Comparison of ENCODE assay signal across 25 cellular contexts in genomic region chr1:30417701-30418425, GRCh38.
DNase-seq lines count a peak whose midpoint lies in the region; TF ChIP-seq lines count a peak whose summit lies in the region.
"Had no signal": no experiment of that assay in that cellular context is flagged by ENCODE, and none has a peak within 500 bp of the region (broad histone marks: within the 10 kb centered on the region; RNA-seq: fewer than 3 reads in every experiment).

No MANE protein-coding gene starts in this region.

- CTCF ChIA-PET in mammary epithelial cell (lab: Charles Lee; ENCODE audit: low non-redundant PET), result interaction anchor here (1.0 kb wide), 1 partner anchor 38 kb away, joined by 3 read pairs; no protein-coding TSS in a partner anchor

- no peaks in the 10 kb centered on the region for H3F3A ChIP-seq in neural cell (ENCODE audit: insufficient read depth, low read length, poor library complexity, severe bottlenecking)

- BruUV-seq in mammary epithelial cell (replicated peaks; lab: Mats Ljungman, UMichigan), result no TSS peak

- H4K20me1 ChIP-seq in mammary epithelial cell (ENCODE audit: insufficient read depth, low read length) (no peaks in the 10 kb centered on the region), neural cell (ENCODE audit: insufficient read depth) (no peaks in the 10 kb centered on the region)
- H4K20me1 ChIP-seq: BLaER1 treated with 17β-estradiol and CSF1 and Interleukin-3, amounts not matched to agents 10 nM and 100 nM had no signal

- no peak overlapping the region for H2AFZ ChIP-seq in mammary epithelial cell (ENCODE audit: low read depth, low read length)
- no peak overlapping the region for H2AFZ ChIP-seq in neural cell (ENCODE audit: low read depth, low read length)

- H3K27ac ChIP-seq in breast epithelium, result peak overlapping the region; percentile 33 to 48
- H3K27ac ChIP-seq in mammary epithelial cell (ENCODE audit: insufficient read depth, low read depth, low read length), result no peak overlapping the region
- no peak overlapping the region for H3K27ac ChIP-seq in neural cell (ENCODE audit: low read length)
- H3K27ac ChIP-seq: adrenal gland; BLaER1 treated with 17β-estradiol and CSF1 and Interleukin-3, amounts not matched to agents 10 nM and 100 nM; lower lobe of right lung; WERI-Rb-1 had no signal

- no peaks in the 10 kb centered on the region for H3K9me3 ChIP-seq in breast epithelium
- no peaks in the 10 kb centered on the region for H3K9me3 ChIP-seq in mammary epithelial cell (replicated peaks; ENCODE audit: insufficient read depth, low read length)
- no peaks in the 10 kb centered on the region for H3K9me3 ChIP-seq in neural cell (ENCODE audit: low read length)
- H3K9me3 ChIP-seq: adrenal gland, lower lobe of right lung had no signal

- H3K4me1 Mint-ChIP-seq in progenitor cell of endocrine pancreas (ENCODE audit: low read depth), result no peaks in the 10 kb centered on the region
- no peaks in the 10 kb centered on the region for H3K4me1 Mint-ChIP-seq in activated T-helper 2 cell treated with anti-CD3 and anti-CD28 coated beads, Interferon-gamma antibody, Interleukin-2, Interleukin-4, amounts not matched to agents 10 μg/mL and 5 μg/mL and 100 μg/mL, durations not matched to agents 14 hours and 24 hours and 36 hours (ENCODE audit: low read depth)
- H3K4me1 Mint-ChIP-seq: stimulated activated memory B cell treated with anti-CD40 and anti-IgM and Interleukin-4, amounts not matched to agents 10 μg/mL and 1 μg/mL and 100 μg/mL, for 72 hours had no signal

- DNase-seq in breast epithelium (ENCODE audit: low spot score in 2 of 2) (peak; percentile 17 to 49), mammary epithelial cell (no peak), dermis microvascular lymphatic vessel endothelial cell (ENCODE audit: low read depth in 2 of 2) (peak; percentile 7 to 42), ureter (ENCODE audit: low spot score) (peak; percentile 37), progenitor cell of endocrine pancreas (ENCODE audit: low spot score, unreplicated experiment) (no peak), NCI-H345 treated with DMSO at 0.1 percent for 48 hours (lab: John Stamatoyannopoulos, UW; ENCODE audit: unreplicated experiment) (no peak)
- no peak for DNase-seq in activated T-helper 2 cell treated with anti-CD3 and anti-CD28 coated beads, Interferon-gamma antibody, Interleukin-2, Interleukin-4, amounts not matched to agents 10 μg/mL and 5 μg/mL and 100 μg/mL, durations not matched to agents 14 hours and 24 hours and 36 hours (ENCODE audit: low spot score)
- DNase-seq: ACHN; activated naive CD4-positive, alpha-beta T cell; activated T-cell treated with anti-CD3 and anti-CD28 coated beads for 4 hours; Calu3; lower lobe of right lung; NCI-H1105 treated with DMSO at 0.1 percent for 48 hours; NCI-H2029 treated with DMSO at 0.1 percent for 48 hours; NCI-H2227 treated with DMSO at 0.1 percent for 48 hours; OCI-M1; retina; SHP77; stimulated activated CD4-positive, alpha-beta T cell treated with anti-CD3 and anti-CD28 coated beads, Interleukin-2, amount 100 ng/mL, for 48 hours; WERI-Rb-1 had no signal

- no peaks in the 10 kb centered on the region for H3K36me3 Mint-ChIP-seq in progenitor cell of endocrine pancreas (ENCODE audit: insufficient read depth)
- H3K36me3 Mint-ChIP-seq in activated T-helper 2 cell treated with anti-CD3 and anti-CD28 coated beads, Interferon-gamma antibody, Interleukin-2, Interleukin-4, amounts not matched to agents 10 μg/mL and 5 μg/mL and 100 μg/mL, durations not matched to agents 14 hours and 24 hours and 36 hours (ENCODE audit: low read depth), result no peaks in the 10 kb centered on the region
- H3K36me3 Mint-ChIP-seq: brain; stimulated activated memory B cell treated with anti-CD40 and anti-IgM and Interleukin-4, amounts not matched to agents 10 μg/mL and 1 μg/mL and 100 μg/mL, for 72 hours had no signal

- H3K27me3 ChIP-seq in breast epithelium (peaks cover 0 to 5% of the 10 kb centered on the region in 2 donors), mammary epithelial cell (ENCODE audit: insufficient read depth, low read length) (no peaks in the 10 kb centered on the region), neural cell (ENCODE audit: insufficient read depth, low read depth, low read length) (no peaks in the 10 kb centered on the region)
- H3K27me3 ChIP-seq: adrenal gland had no signal

- no peak for TF ChIP-seq RAD21 in neural cell (conservative IDR thresholded peaks at IDR 0.05)

- no peaks in the 10 kb centered on the region for H3K9me3 Mint-ChIP-seq in progenitor cell of endocrine pancreas (ENCODE audit: low read depth)
- no peaks in the 10 kb centered on the region for H3K9me3 Mint-ChIP-seq in activated T-helper 2 cell treated with anti-CD3 and anti-CD28 coated beads, Interferon-gamma antibody, Interleukin-2, Interleukin-4, amounts not matched to agents 10 μg/mL and 5 μg/mL and 100 μg/mL, durations not matched to agents 14 hours and 24 hours and 36 hours
- H3K9me3 Mint-ChIP-seq: brain; stimulated activated memory B cell treated with anti-CD40 and anti-IgM and Interleukin-4, amounts not matched to agents 10 μg/mL and 1 μg/mL and 100 μg/mL, for 72 hours had no signal

- H3K4me2 ChIP-seq in mammary epithelial cell (ENCODE audit: insufficient read depth, low read depth, low read length) (no peak overlapping the region), neural cell (ENCODE audit: low read length) (no peak overlapping the region)
- H3K4me2 ChIP-seq: BLaER1 treated with 17β-estradiol and CSF1 and Interleukin-3, amounts not matched to agents 10 nM and 100 nM had no signal

- H3K4me3 ChIP-seq in breast epithelium (no peak overlapping the region), mammary epithelial cell (replicated peaks in 1 of 3; ENCODE audit: insufficient read depth in 1 of 3, low read depth in 2 of 3, low read length in 3 of 3) (no peak overlapping the region), neural cell (ENCODE audit: low read length) (no peak overlapping the region)
- H3K4me3 ChIP-seq: adrenal gland; BLaER1 treated with 17β-estradiol and CSF1 and Interleukin-3, amounts not matched to agents 10 nM and 100 nM; lower lobe of right lung had no signal

- H3K4me1 ChIP-seq in breast epithelium, result no peaks in the 10 kb centered on the region
- H3K4me1 ChIP-seq in mammary epithelial cell (ENCODE audit: insufficient read depth, low read length), result peaks cover 9% of the 10 kb centered on the region
- H3K4me1 ChIP-seq: adrenal gland, lower lobe of right lung had no signal

- 46% methylated on average over 7 of the region's 9 CpGs for WGBS in mammary epithelial cell (ENCODE audit: low coverage, missing lambda C conversion rate)

- peaks cover 6% of the 10 kb centered on the region for H3K27me3 Mint-ChIP-seq in progenitor cell of endocrine pancreas
- H3K27me3 Mint-ChIP-seq in activated T-helper 2 cell treated with anti-CD3 and anti-CD28 coated beads, Interferon-gamma antibody, Interleukin-2, Interleukin-4, amounts not matched to agents 10 μg/mL and 5 μg/mL and 100 μg/mL, durations not matched to agents 14 hours and 24 hours and 36 hours (ENCODE audit: low read depth), result no peaks in the 10 kb centered on the region

- no peak overlapping the region for H3K9ac ChIP-seq in mammary epithelial cell (ENCODE audit: insufficient read depth, low read length)
- H3K9ac ChIP-seq in neural cell (ENCODE audit: low read length), result no peak overlapping the region
- H3K9ac ChIP-seq: BLaER1 treated with 17β-estradiol and CSF1 and Interleukin-3, amounts not matched to agents 10 nM and 100 nM had no signal

- TF ChIP-seq CTCF in breast epithelium (IDR thresholded peaks at IDR 0.05) (no peak), mammary epithelial cell (conservative IDR thresholded peaks at IDR 0.05 in 1 of 2, IDR thresholded peaks at IDR 0.05 in 1 of 2; ENCODE audit: extremely low read depth in 1 of 2, insufficient read depth in 1 of 2, low read depth in 1 of 2, low read length in 2 of 2) (no peak), neural cell (IDR thresholded peaks at IDR 0.05; ENCODE audit: poor library complexity, severe bottlenecking) (no peak), progenitor cell of endocrine pancreas (IDR thresholded peaks at IDR 0.05; ENCODE audit: unreplicated experiment) (no peak)

- H3K36me3 ChIP-seq in breast epithelium, result no peaks in the 10 kb centered on the region
- no peaks in the 10 kb centered on the region for H3K36me3 ChIP-seq in mammary epithelial cell (ENCODE audit: insufficient read depth, low read length)
- H3K36me3 ChIP-seq in neural cell (ENCODE audit: insufficient read depth, low read length), result no peaks in the 10 kb centered on the region
- H3K36me3 ChIP-seq: adrenal gland; BLaER1 treated with 17β-estradiol and CSF1 and Interleukin-3, amounts not matched to agents 10 nM and 100 nM; lower lobe of right lung; WERI-Rb-1 had no signal

- intact Hi-C loops in breast epithelium (cut with DNase I; ENCODE audit: low total_unique reads), result no loop called here
- intact Hi-C loops in mammary epithelial cell (cut with micrococcal nuclease), result loop anchor here (1.0 kb wide), 1 partner anchor 27 kb away; no protein-coding TSS in a partner anchor
- intact Hi-C loops in activated T-helper 2 cell treated with anti-CD3 and anti-CD28 coated beads, Interferon-gamma antibody, Interleukin-2, Interleukin-4, amounts not matched to agents 10 μg/mL and 5 μg/mL and 100 μg/mL, durations not matched to agents 14 hours and 24 hours and 36 hours (cut with micrococcal nuclease), result no loop called here

- in situ Hi-C loops in mammary epithelial cell (cut with MboI; ENCODE audit: low sequenced_read_pairs in 2 of 2), result no loop called here

- no peak for TF ChIP-seq POLR2A in breast epithelium (IDR thresholded peaks at IDR 0.05)

- dilution Hi-C loops in mammary epithelial cell (cut with HindIII; ENCODE audit: low sequenced_read_pairs), result loop anchor here (5.0 kb wide), 1 partner anchor 54 kb away; no protein-coding TSS in a partner anchor

- H3K79me2 ChIP-seq in mammary epithelial cell (ENCODE audit: insufficient read depth, low read length), result no peaks in the 10 kb centered on the region
- no peaks in the 10 kb centered on the region for H3K79me2 ChIP-seq in neural cell (replicated peaks; ENCODE audit: insufficient read depth, low read length)

- no peak for TF ChIP-seq EP300 in neural cell (conservative IDR thresholded peaks at IDR 0.05; ENCODE audit: poor library complexity, severe bottlenecking)

- no peaks in the 10 kb centered on the region for H3K9me2 ChIP-seq in neural cell (ENCODE audit: insufficient read depth, low read length)

- H3K27ac Mint-ChIP-seq in progenitor cell of endocrine pancreas, result no peak overlapping the region
- no peak overlapping the region for H3K27ac Mint-ChIP-seq in activated T-helper 2 cell treated with anti-CD3 and anti-CD28 coated beads, Interferon-gamma antibody, Interleukin-2, Interleukin-4, amounts not matched to agents 10 μg/mL and 5 μg/mL and 100 μg/mL, durations not matched to agents 14 hours and 24 hours and 36 hours
- H3K27ac Mint-ChIP-seq: stimulated activated memory B cell treated with anti-CD40 and anti-IgM and Interleukin-4, amounts not matched to agents 10 μg/mL and 1 μg/mL and 100 μg/mL, for 72 hours had no signal

- H3K4me3 Mint-ChIP-seq in progenitor cell of endocrine pancreas (ENCODE audit: low read depth), result no peak overlapping the region
- no peak overlapping the region for H3K4me3 Mint-ChIP-seq in activated T-helper 2 cell treated with anti-CD3 and anti-CD28 coated beads, Interferon-gamma antibody, Interleukin-2, Interleukin-4, amounts not matched to agents 10 μg/mL and 5 μg/mL and 100 μg/mL, durations not matched to agents 14 hours and 24 hours and 36 hours (ENCODE audit: low read depth)
- H3K4me3 Mint-ChIP-seq: brain; stimulated activated memory B cell treated with anti-CD40 and anti-IgM and Interleukin-4, amounts not matched to agents 10 μg/mL and 1 μg/mL and 100 μg/mL, for 72 hours had no signal

Comparison
In these comparisons a context has a peak if more than half of its experiments do, and no peak if none do; other contexts are left out.
1. DNase-seq: peak in breast epithelium (2 of 2), dermis microvascular lymphatic vessel endothelial cell (2 of 2) and ureter (single experiment); none in mammary epithelial cell (single experiment), progenitor cell of endocrine pancreas (single experiment), NCI-H345 treated with DMSO at 0.1 percent for 48 hours (single experiment) and activated T-helper 2 cell treated with anti-CD3 and anti-CD28 coated beads, Interferon-gamma antibody, Interleukin-2, Interleukin-4, amounts not matched to agents 10 μg/mL and 5 μg/mL and 100 μg/mL, durations not matched to agents 14 hours and 24 hours and 36 hours (single experiment).
2. H3K27ac ChIP-seq: peak in breast epithelium (2 of 2); none in mammary epithelial cell (single experiment) and neural cell (single experiment).